In genomic region chr12:48924617-48925217, GRCh38 we compare ENCODE assay signal across 8 cellular contexts. TPM values are rescaled to one million over a fixed set of nuclear protein-coding genes. Genes with fewer than 3 reads are reported as not detected.
DNase-seq lines count a peak whose midpoint lies in the region; ATAC-seq and TF ChIP-seq lines count a peak whose summit lies in the region.

No MANE protein-coding gene starts in this region.

- H3K4me3 ChIP-seq in lower leg skin (ENCODE audit: low read depth, poor library complexity, severe bottlenecking) = peak overlapping the region; percentile 90

- ATAC-seq in GM19438 (IDR thresholded peaks at IDR 0.05; ENCODE audit: low read depth, unreplicated experiment) = peak; percentile 77

- H3K27ac ChIP-seq in VCaP = peak overlapping the region; percentile 81

- intact Hi-C loops in lower leg skin (cut with DNase I; ENCODE audit: low total_unique reads) = no loop called here

- 1% methylated on average over 35 to 39 of the region's 39 CpGs for WGBS in lower leg skin, 2 donors

- TF ChIP-seq POLR2A in lower leg skin (IDR thresholded peaks at IDR 0.05) = no peak

- DNase-seq in COLO668 (lab: John Stamatoyannopoulos, UW; ENCODE audit: unreplicated experiment) = peak; percentile 44
- peak; percentile 49 for DNase-seq in HPDE6-E6E7 (ENCODE audit: extremely low spot score)
- peak; percentile 77 for DNase-seq in central memory CD4-positive, alpha-beta T cell
- DNase-seq in lower leg skin (ENCODE audit: low spot score in 2 of 2) = no peak
- DNase-seq in stimulated activated CD8-positive, alpha-beta memory T cell treated with anti-CD3 and anti-CD28 coated beads, Interleukin-15, amount 100 ng/mL, for 24 hours (ENCODE audit: low read depth) = peak; percentile 41
- no peak for DNase-seq in dedifferentiated amniotic fluid mesenchymal stem cell (ENCODE audit: extremely low spot score)

- peak; percentile 88 for TF ChIP-seq CTCF in VCaP (conservative IDR thresholded peaks at IDR 0.05)
- no peak for TF ChIP-seq CTCF in lower leg skin (IDR thresholded peaks at IDR 0.05)

RNA-seq across cellular contexts. Expression of gene FKBP11, which starts 0.6 kb away (rescaled TPM):
- 1 to 10 TPM; 4.3 to 8.7 (median 7.9) TPM for total RNA-seq in lower leg skin

RNA-seq across cellular contexts. Expression of gene ARF3, which starts 32.6 kb away (rescaled TPM):
- 10 to 100 TPM; 65.1 to 89.3 (median 80.1) TPM for total RNA-seq in lower leg skin

RNA-seq across cellular contexts. Expression of gene WNT10B, which starts 46.8 kb away (rescaled TPM):
- 1 to 10 TPM in 3 of 4 donors, under 1 TPM in 1; 0.30 to 7.2 (median 2.0) TPM for total RNA-seq in lower leg skin

RNA-seq across cellular contexts. Expression of gene WNT1, which starts 53.4 kb away (rescaled TPM):
- not detected for total RNA-seq in lower leg skin

RNA-seq across cellular contexts. Expression of gene RND1, which starts 59.0 kb away (rescaled TPM):
- total RNA-seq in lower leg skin = 1 to 10 TPM in 1 of 4 donors, under 1 TPM in 1, not detected in 2; 0.49 to 1.2 TPM

Comparison
In these comparisons a context has a peak if more than half of its experiments do, and no peak if none do; other contexts are left out.
1. DNase-seq: peak in COLO668 (single experiment), HPDE6-E6E7 (single experiment), central memory CD4-positive, alpha-beta T cell (single experiment) and stimulated activated CD8-positive, alpha-beta memory T cell treated with anti-CD3 and anti-CD28 coated beads, Interleukin-15, amount 100 ng/mL, for 24 hours (single experiment); none in lower leg skin (0 of 2) and dedifferentiated amniotic fluid mesenchymal stem cell (single experiment).